In genomic region chr16:87855852-87856715, GRCh38 we compare ENCODE assay signal across 8 cellular contexts. TPM values are rescaled to one million over a fixed set of nuclear protein-coding genes. Genes with fewer than 3 reads are reported as not detected.
DNase-seq lines count a peak whose midpoint lies in the region; ATAC-seq and TF ChIP-seq lines count a peak whose summit lies in the region.

No MANE protein-coding gene starts in this region.

- DNase-seq in activated gamma-delta T cell treated with Interleukin-2 at 50 U/mL for 16 hours (peak; percentile 42), activated gamma-delta T cell (lab: John Stamatoyannopoulos, UW) (no peak), cardiac septum (ENCODE audit: low spot score) (peak; percentile 87), NCI-H2081 treated with DMSO at 0.1 percent for 48 hours (lab: John Stamatoyannopoulos, UW) (no peak)
- peak; percentile 68 for DNase-seq in activated CD8-positive, alpha-beta T cell treated with anti-CD3 and anti-CD28 coated beads for 36 hours

- H3K4me3 ChIP-seq in skin epidermis = peak overlapping the region; percentile 4 to 21 (median 16)

- H3K4me3 Mint-ChIP-seq in activated CD8-positive, alpha-beta T cell treated with anti-CD3 and anti-CD28 coated beads for 36 hours = peak overlapping the region; percentile 63

- peak overlapping the region; percentile 93 for H3K27ac Mint-ChIP-seq in activated CD8-positive, alpha-beta T cell treated with anti-CD3 and anti-CD28 coated beads for 36 hours

- intact Hi-C loops in activated CD8-positive, alpha-beta T cell treated with anti-CD3 and anti-CD28 coated beads for 36 hours (cut with micrococcal nuclease) = loop anchor here (10.0 kb wide), 1 partner anchor 361 kb away; the partner anchor contains the start of gene ZCCHC14
- intact Hi-C loops in cardiac septum (cut with DNase I) = no loop called here

- no peaks in the 10 kb centered on the region for H3K27me3 Mint-ChIP-seq in activated CD8-positive, alpha-beta T cell treated with anti-CD3 and anti-CD28 coated beads for 36 hours

- H3K36me3 Mint-ChIP-seq in activated CD8-positive, alpha-beta T cell treated with anti-CD3 and anti-CD28 coated beads for 36 hours (ENCODE audit: low read depth) = peaks cover 75% of the 10 kb centered on the region

- TF ChIP-seq CTCF in activated CD8-positive, alpha-beta T cell treated with anti-CD3 and anti-CD28 coated beads for 36 hours (IDR thresholded peaks at IDR 0.05) = no peak

- H3K9me3 Mint-ChIP-seq in activated CD8-positive, alpha-beta T cell treated with anti-CD3 and anti-CD28 coated beads for 36 hours = no peaks in the 10 kb centered on the region

- peak overlapping the region; percentile 18 to 93 (median 76) for H3K27ac ChIP-seq in skin epidermis

- CTCF ChIA-PET in activated CD8-positive, alpha-beta T cell treated with anti-CD3 and anti-CD28 coated beads for 36 hours (lab: Charles Lee) = interaction anchor here (1.0 to 2.6 kb wide), 3 partner anchors 10 to 77 kb away, joined by 5 to 12 read pairs (median 7); no protein-coding TSS in a partner anchor

- peaks cover 75% of the 10 kb centered on the region for H3K4me1 Mint-ChIP-seq in activated CD8-positive, alpha-beta T cell treated with anti-CD3 and anti-CD28 coated beads for 36 hours (ENCODE audit: low read depth)

- peak; percentile 48 for ATAC-seq in activated CD8-positive, alpha-beta T cell treated with anti-CD3 and anti-CD28 coated beads for 36 hours
- ATAC-seq in GM21825 (IDR thresholded peaks at IDR 0.05; ENCODE audit: unreplicated experiment) (no peak), HG03354 (IDR thresholded peaks at IDR 0.05; ENCODE audit: poor library complexity, severe bottlenecking, unreplicated experiment) (no peak)

- POLR2A ChIA-PET in activated CD8-positive, alpha-beta T cell treated with anti-CD3 and anti-CD28 coated beads for 36 hours (lab: Charles Lee) = interaction anchor here (1.6 to 3.7 kb wide), 4 partner anchors 10 to 77 kb away, joined by 3 to 41 read pairs (median 6); no protein-coding TSS in a partner anchor

RNA-seq across cellular contexts. Expression of gene SLC7A5, which starts 13.2 kb away (rescaled TPM):
- 100 to 1,000 TPM; 230 to 236 TPM for total RNA-seq in activated CD8-positive, alpha-beta T cell treated with anti-CD3 and anti-CD28 coated beads for 36 hours
- 8.2 TPM for total RNA-seq in cardiac septum

Comparison
In these comparisons a context has a peak if more than half of its experiments do, and no peak if none do; other contexts are left out.
1. DNase-seq: peak in activated gamma-delta T cell treated with Interleukin-2 at 50 U/mL for 16 hours (single experiment), activated CD8-positive, alpha-beta T cell treated with anti-CD3 and anti-CD28 coated beads for 36 hours (single experiment) and cardiac septum (single experiment); none in activated gamma-delta T cell (single experiment) and NCI-H2081 treated with DMSO at 0.1 percent for 48 hours (single experiment).
2. RNA of gene SLC7A5, which starts 13.2 kb away (total RNA-seq): 230 to 236 TPM in activated CD8-positive, alpha-beta T cell treated with anti-CD3 and anti-CD28 coated beads for 36 hours; 8.2 TPM in cardiac septum (single experiment); every median in the first group is over 10 times any median in the second.